In the genomic region with DNA sequence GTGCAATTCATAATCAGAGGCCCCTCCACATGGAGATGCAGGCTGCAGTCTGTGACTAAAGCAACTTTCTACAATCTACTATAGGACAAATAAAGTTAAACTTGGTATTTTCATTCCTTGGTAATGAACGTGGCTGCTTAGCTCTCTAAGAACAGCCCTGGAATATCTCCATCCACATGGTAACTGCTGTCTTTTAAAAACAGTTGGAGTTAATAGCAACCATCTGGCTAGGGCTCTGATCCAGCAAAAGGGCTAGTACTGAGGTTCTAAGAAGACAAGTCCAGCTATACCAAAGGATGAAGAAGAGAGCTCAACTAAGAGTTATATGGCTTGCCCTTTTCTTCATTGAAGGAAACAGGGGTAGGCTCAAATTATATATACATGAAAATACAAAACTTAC, we compare ENCODE assay signal across 18 cellular contexts.
DNase-seq lines count a peak whose midpoint lies in the region; ATAC-seq and TF ChIP-seq lines count a peak whose summit lies in the region.
"Had no signal": no experiment of that assay in that cellular context is flagged by ENCODE, and none has a peak within 500 bp of the region (broad histone marks: within the 10 kb centered on the region; RNA-seq: fewer than 3 reads in every experiment).

No MANE protein-coding gene starts in this region.

- WGBS in body of pancreas, 2 donors = 45 to 53% methylated on average over 1 of the region's 1 CpG

- H3K9me3 ChIP-seq in body of pancreas = no peaks in the 10 kb centered on the region
- H3K9me3 ChIP-seq: BLaER1 treated with 17β-estradiol and CSF1 and Interleukin-3, amounts not matched to agents 10 nM and 100 nM had no signal

- H3K4me3 ChIP-seq in body of pancreas = no peak overlapping the region
- H3K4me3 ChIP-seq: BLaER1 treated with 17β-estradiol and CSF1 and Interleukin-3, amounts not matched to agents 10 nM and 100 nM; K562 had no signal

- ATAC-seq in HG02588 (IDR thresholded peaks at IDR 0.05; ENCODE audit: unreplicated experiment) (no peak), HG03095 (IDR thresholded peaks at IDR 0.05; ENCODE audit: unreplicated experiment) (no peak), Right ventricle myocardium inferior (no peak), body of pancreas (no peak)
- ATAC-seq: K562 had no signal

- intact Hi-C loops in Right ventricle myocardium inferior (cut with DNase I) = no loop called here
- intact Hi-C loops in body of pancreas (cut with DNase I) = no loop called here

- no peaks in the 10 kb centered on the region for H3K27me3 ChIP-seq in body of pancreas
- H3K27me3 ChIP-seq: BLaER1 treated with 17β-estradiol and CSF1 and Interleukin-3, amounts not matched to agents 10 nM and 100 nM had no signal

- H3K4me1 ChIP-seq in body of pancreas = no peaks in the 10 kb centered on the region
- H3K4me1 ChIP-seq: BLaER1 treated with 17β-estradiol and CSF1 and Interleukin-3, amounts not matched to agents 10 nM and 100 nM had no signal

- TF ChIP-seq POLR2A in body of pancreas (IDR thresholded peaks at IDR 0.05) = no peak

- TF ChIP-seq CTCF in body of pancreas (IDR thresholded peaks at IDR 0.05) = no peak

- DNase-seq in NCI-H446 (lab: John Stamatoyannopoulos, UW) (peak; percentile 30 to 41), NCI-H446 treated with DMSO at 0.1 percent for 48 hours (lab: John Stamatoyannopoulos, UW) (no peak), NCI-H1694 (lab: John Stamatoyannopoulos, UW) (peak; percentile 55), fibroblast of peridontal ligament (ENCODE audit: extremely low read depth) (peak; percentile 78), Right ventricle myocardium inferior (ENCODE audit: missing footprints) (no peak), body of pancreas (no peak)
- DNase-seq: DMS79 treated with DMSO at 0.1 percent for 48 hours, H9, NCI-H1105, NCI-H187, NCI-H2107, NCI-H2227 treated with DMSO at 0.1 percent for 48 hours, NCI-H524 treated with DMSO at 0.1 percent for 48 hours had no signal

- no peaks in the 10 kb centered on the region for H3K36me3 ChIP-seq in body of pancreas (replicated peaks in 1 of 2; ENCODE audit: insufficient read depth in 1 of 2, low read depth in 2 of 2)
- H3K36me3 ChIP-seq: BLaER1 treated with 17β-estradiol and CSF1 and Interleukin-3, amounts not matched to agents 10 nM and 100 nM had no signal

- no peak overlapping the region for H3K27ac ChIP-seq in body of pancreas
- H3K27ac ChIP-seq: 22Rv1; BLaER1 treated with 17β-estradiol and CSF1 and Interleukin-3, amounts not matched to agents 10 nM and 100 nM had no signal

Comparison
In these comparisons a context has a peak if more than half of its experiments do, and no peak if none do; other contexts are left out.
1. DNase-seq: peak in NCI-H446 (2 of 2), NCI-H1694 (single experiment) and fibroblast of peridontal ligament (single experiment); none in NCI-H446 treated with DMSO at 0.1 percent for 48 hours (single experiment), Right ventricle myocardium inferior (single experiment) and body of pancreas (0 of 4).